Comparison of ENCODE assay signal across 1 cellular context in genomic region chr5:63500242-63500641, GRCh38.
TF ChIP-seq lines count a peak whose summit lies in the region.

No MANE protein-coding gene starts in this region.

TF ChIP-seq in SK-N-SH, 30 proteins besides CTCF, POLR2A, EP300 and RAD21 (continued from another document):
- TF ChIP-seq REST (IDR thresholded peaks at IDR 0.05; ENCODE audit: low read depth, low read length) (no peak), FOSL2 (IDR thresholded peaks at IDR 0.05; ENCODE audit: borderline replicate concordance, low read depth) (no peak), POLR2AphosphoS5 (IDR thresholded peaks at IDR 0.05; ENCODE audit: low read depth, low read length) (no peak), JUND (IDR thresholded peaks at IDR 0.05) (no peak), RFX5 (IDR thresholded peaks at IDR 0.05; ENCODE audit: low read length) (no peak), MXI1 (IDR thresholded peaks at IDR 0.05; ENCODE audit: low read depth, low read length) (no peak), EZH2phosphoT487 (IDR thresholded peaks at IDR 0.05; ENCODE audit: borderline replicate concordance, low read depth) (no peak), FOXJ3 (CRISPR knock-in tag; IDR thresholded peaks at IDR 0.05) (no peak)
